ENCODE assay signal across 1 cellular context in the genomic region with DNA sequence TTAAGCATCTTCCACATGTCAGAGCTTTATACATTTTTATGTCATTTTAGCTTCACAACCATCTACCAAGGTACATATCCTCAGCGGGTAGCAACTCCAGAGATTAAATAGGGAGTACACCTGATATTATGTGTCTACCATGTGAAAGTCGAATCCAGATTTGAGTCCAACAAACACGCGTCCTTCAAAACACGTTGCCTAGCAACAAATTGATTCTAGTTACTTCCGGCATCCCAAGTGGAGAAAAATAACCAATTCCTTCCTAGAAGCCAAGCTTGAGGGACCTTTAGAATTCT.
TF ChIP-seq lines count a peak whose summit lies in the region.

No MANE protein-coding gene starts in this region.

TF ChIP-seq in endothelial cell of umbilical vein, 7 proteins besides CTCF, POLR2A, EP300 and RAD21 (continued from another document):
- TF ChIP-seq, protein P1, sequence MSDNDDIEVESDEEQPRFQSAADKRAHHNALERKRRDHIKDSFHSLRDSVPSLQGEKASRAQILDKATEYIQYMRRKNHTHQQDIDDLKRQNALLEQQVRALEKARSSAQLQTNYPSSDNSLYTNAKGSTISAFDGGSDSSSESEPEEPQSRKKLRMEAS (IDR thresholded peaks at IDR 0.05; ENCODE audit: insufficient read depth, insufficient read length): no peak
